In genomic region chr2:232635376-232635775, GRCh38 we compare ENCODE assay signal across 8 cellular contexts. TPM values are rescaled to one million over a fixed set of nuclear protein-coding genes. Genes with fewer than 3 reads are reported as not detected.
A peak's percentile ranks its signal among the peaks of the same experiment; 100 is the strongest.
DNase-seq lines count a peak whose midpoint lies in the region; ATAC-seq and TF ChIP-seq lines count a peak whose summit lies in the region.
"Not testable (repeated sequence)": the region's sequence is repeated elsewhere in the genome, so short reads cannot be mapped to it uniquely, and the experiment has no call there.

No MANE protein-coding gene starts in this region.

- not testable (repeated sequence) for H3K27me3 ChIP-seq in aorta (ENCODE audit: control insufficient read depth in 1 of 2, insufficient read depth in 2 of 2, low read length in 1 of 2)

- not testable (repeated sequence) for TF ChIP-seq CTCF in chondrocyte (IDR thresholded peaks at IDR 0.05); glutamatergic neuron (IDR thresholded peaks at IDR 0.05; ENCODE audit: partially characterized antibody, unreplicated experiment); mesothelial cell of epicardium (IDR thresholded peaks at IDR 0.05; ENCODE audit: unreplicated experiment); osteocyte (IDR thresholded peaks at IDR 0.05)

- not testable (repeated sequence) for H3K4me1 Mint-ChIP-seq in activated T-helper 17 cell treated with anti-CD3 and anti-CD28 coated beads, Interleukin-2, amount 50 U/mL, for 72 hours; glutamatergic neuron (ENCODE audit: low read depth, unreplicated experiment); mesothelial cell of epicardium
- peaks cover 46% of the 10 kb centered on the region for H3K4me1 Mint-ChIP-seq in chondrocyte (ENCODE audit: low read depth)
- peaks cover 43% of the 10 kb centered on the region for H3K4me1 Mint-ChIP-seq in osteocyte (ENCODE audit: unreplicated experiment)

- H3K36me3 ChIP-seq in ES-I3 (ENCODE audit: insufficient read depth, low read length); aorta (ENCODE audit: control insufficient read depth in 1 of 2, insufficient read depth in 2 of 2, low read length in 1 of 2): not testable (repeated sequence)

- DNase-seq in chondrocyte (ENCODE audit: low spot score); glutamatergic neuron; mesothelial cell of epicardium (ENCODE audit: low spot score in 2 of 2, unreplicated experiment in 2 of 2); osteocyte (ENCODE audit: extremely low spot score, unreplicated experiment); substantia nigra (lab: John Stamatoyannopoulos, UW); aorta: not testable (repeated sequence)

- not testable (repeated sequence) for H3K27ac Mint-ChIP-seq in activated T-helper 17 cell treated with anti-CD3 and anti-CD28 coated beads, Interleukin-2, amount 50 U/mL, for 72 hours; glutamatergic neuron (ENCODE audit: unreplicated experiment); mesothelial cell of epicardium
- peak overlapping the region; percentile 87 for H3K27ac Mint-ChIP-seq in chondrocyte (ENCODE audit: unreplicated experiment)
- peak overlapping the region; percentile 74 for H3K27ac Mint-ChIP-seq in osteocyte (ENCODE audit: unreplicated experiment)

- H3K4me3 ChIP-seq in aorta (ENCODE audit: low read length in 2 of 2): peak overlapping the region; percentile 89

- peaks cover 42% of the 10 kb centered on the region for H3K27me3 Mint-ChIP-seq in activated T-helper 17 cell treated with anti-CD3 and anti-CD28 coated beads, Interleukin-2, amount 50 U/mL, for 72 hours
- not testable (repeated sequence) for H3K27me3 Mint-ChIP-seq in chondrocyte (ENCODE audit: low read depth); osteocyte (ENCODE audit: unreplicated experiment)
- H3K27me3 Mint-ChIP-seq in glutamatergic neuron (ENCODE audit: unreplicated experiment) (peaks cover 26% of the 10 kb centered on the region), mesothelial cell of epicardium (ENCODE audit: low read depth) (peaks cover 29% of the 10 kb centered on the region)

- ATAC-seq in activated T-helper 17 cell treated with anti-CD3 and anti-CD28 coated beads, Interleukin-2, amount 50 U/mL, for 72 hours (replicated peaks); aorta (ENCODE audit: low FRiP score): not testable (repeated sequence)

- H3K27ac ChIP-seq in substantia nigra (ENCODE audit: low read depth, low read length, poor library complexity, severe bottlenecking): peak overlapping the region; percentile 95
- H3K27ac ChIP-seq in aorta (ENCODE audit: low read depth in 1 of 2, low read length in 2 of 2): peak overlapping the region; percentile 30 to 77

- intact Hi-C loops in aorta (cut with DNase I): loop anchor here in 1 of 2 donors (2.0 kb wide), 1 partner anchor 33 kb away; no protein-coding TSS in a partner anchor

- H3K36me3 Mint-ChIP-seq in activated T-helper 17 cell treated with anti-CD3 and anti-CD28 coated beads, Interleukin-2, amount 50 U/mL, for 72 hours (ENCODE audit: low read depth); chondrocyte (ENCODE audit: low read depth); glutamatergic neuron (ENCODE audit: unreplicated experiment); mesothelial cell of epicardium; osteocyte (ENCODE audit: unreplicated experiment): not testable (repeated sequence)

- H3K4me1 ChIP-seq in ES-I3 (ENCODE audit: insufficient read depth, low read length); aorta (ENCODE audit: control insufficient read depth in 1 of 2, insufficient read depth in 2 of 2, low read length in 2 of 2): not testable (repeated sequence)

- H3K4me3 Mint-ChIP-seq in activated T-helper 17 cell treated with anti-CD3 and anti-CD28 coated beads, Interleukin-2, amount 50 U/mL, for 72 hours: peak overlapping the region; percentile 14
- H3K4me3 Mint-ChIP-seq in chondrocyte (ENCODE audit: unreplicated experiment) (peak overlapping the region; percentile 90), glutamatergic neuron (ENCODE audit: unreplicated experiment) (peak overlapping the region; percentile 43), mesothelial cell of epicardium (peak overlapping the region; percentile 68), osteocyte (ENCODE audit: unreplicated experiment) (peak overlapping the region; percentile 81)

- not testable (repeated sequence) for H3K9me3 Mint-ChIP-seq in activated T-helper 17 cell treated with anti-CD3 and anti-CD28 coated beads, Interleukin-2, amount 50 U/mL, for 72 hours; chondrocyte (ENCODE audit: low read depth); glutamatergic neuron (ENCODE audit: unreplicated experiment); mesothelial cell of epicardium; osteocyte (ENCODE audit: unreplicated experiment)

- not testable (repeated sequence) for H3K9me3 ChIP-seq in ES-I3 (ENCODE audit: control insufficient read depth, insufficient read depth, low read length); aorta (ENCODE audit: control insufficient read depth, low read length)

- 0 out of 2 replicates have a peak overlapping the region, but pooled peaks have one; percentile 87 for H3K9ac ChIP-seq in ES-I3 (ENCODE audit: low read depth, low read length)

- 74 to 77% methylated on average over 10 of the region's 10 CpGs for WGBS in aorta, 2 donors

RNA-seq across cellular contexts. Expression of gene EFHD1, which starts 2.0 kb away (rescaled TPM):
- 1 to 10 TPM in 1 of 2 donors, under 1 TPM in 1; 0.71 to 1.1 TPM for total RNA-seq in activated T-helper 17 cell treated with anti-CD3 and anti-CD28 coated beads, Interleukin-2, amount 50 U/mL, for 72 hours
- total RNA-seq in chondrocyte: 109 to 178 TPM (median 175 TPM) in 3 replicates
- total RNA-seq in glutamatergic neuron (ENCODE audit: unreplicated experiment): 0.71 TPM
- total RNA-seq in mesothelial cell of epicardium: 5.3 to 5.6 TPM (median 5.4 TPM) in 3 replicates
- 106 and 114 TPM in 2 replicates for total RNA-seq in osteocyte
- 100 to 1,000 TPM in 1 of 2 donors, 10 to 100 TPM in 1; 85.8 to 236 TPM for total RNA-seq in aorta
- polyA plus RNA-seq in aorta: 100 to 1,000 TPM; 135 to 146 TPM

Comparison
In these comparisons a context has a peak if more than half of its experiments do, and no peak if none do; other contexts are left out.
1. H3K4me3 Mint-ChIP-seq: peak in every context shown above with its lines; median percentile 90 in chondrocyte; 81 in osteocyte; 68 in mesothelial cell of epicardium; 43 in glutamatergic neuron; 14 in activated T-helper 17 cell treated with anti-CD3 and anti-CD28 coated beads, Interleukin-2, amount 50 U/mL, for 72 hours.
2. RNA of gene EFHD1, which starts 2.0 kb away (total RNA-seq): 85.8 to 236 TPM in aorta, 109 to 178 TPM in chondrocyte and 106 to 114 TPM in osteocyte; 5.3 to 5.6 TPM in mesothelial cell of epicardium, 0.71 to 1.1 TPM in activated T-helper 17 cell treated with anti-CD3 and anti-CD28 coated beads, Interleukin-2, amount 50 U/mL, for 72 hours and 0.71 TPM in glutamatergic neuron (single experiment); every median in the first group is over 10 times any median in the second.